Comparison of ENCODE assay signal across 8 cellular contexts in the genomic region with DNA sequence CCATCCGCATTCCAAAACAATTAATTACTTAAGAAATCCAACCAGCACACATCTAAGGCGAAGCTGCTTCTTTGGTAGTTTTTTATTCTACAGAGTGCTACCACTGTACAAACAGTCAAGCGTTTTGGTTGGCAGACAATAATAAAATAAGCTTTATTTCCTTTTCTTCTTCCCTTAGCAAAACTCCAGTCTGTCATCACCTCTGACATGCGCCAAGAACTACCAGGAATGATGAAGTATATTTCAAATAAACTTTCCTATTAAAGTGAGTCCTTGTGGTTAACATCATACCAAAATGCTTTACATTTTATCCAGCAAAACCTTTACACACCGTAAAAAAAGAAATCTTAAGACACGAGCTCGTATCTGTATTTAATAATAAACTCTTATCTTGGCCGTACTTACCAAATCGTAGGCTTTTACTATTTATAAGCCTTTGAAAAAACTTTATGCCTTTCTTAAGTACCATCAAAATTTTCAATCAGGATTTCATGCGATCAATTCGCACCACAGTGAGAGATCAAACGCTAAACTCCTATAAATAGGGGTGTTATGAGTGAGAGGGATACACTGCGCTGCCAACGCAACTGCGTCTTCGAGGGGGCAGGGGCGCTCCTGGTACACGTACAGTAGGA. TPM values are rescaled to one million over a fixed set of nuclear protein-coding genes. Genes with fewer than 3 reads are reported as not detected.
DNase-seq lines count a peak whose midpoint lies in the region; ATAC-seq and TF ChIP-seq lines count a peak whose summit lies in the region.

No MANE protein-coding gene starts in this region.

- H3K36me3 ChIP-seq in OCI-LY7 (ENCODE audit: insufficient read depth, low read length) (peaks cover 50% of the 10 kb centered on the region), mucosa of rectum (ENCODE audit: control insufficient read depth in 2 of 2, insufficient read depth in 2 of 2, low read length in 2 of 2) (no peaks in the 10 kb centered on the region), vagina (no peaks in the 10 kb centered on the region)

- H3K9me3 ChIP-seq in OCI-LY7 (ENCODE audit: low read length), result no peaks in the 10 kb centered on the region
- no peaks in the 10 kb centered on the region for H3K9me3 ChIP-seq in mucosa of rectum (ENCODE audit: control insufficient read depth in 2 of 2, low read length in 2 of 2)
- H3K9me3 ChIP-seq in vagina, result no peaks in the 10 kb centered on the region

- no peak overlapping the region for H2AFZ ChIP-seq in OCI-LY7 (ENCODE audit: low read length)

- peaks cover 37% of the 10 kb centered on the region for H4K20me1 ChIP-seq in OCI-LY7 (ENCODE audit: insufficient read depth, low read length)

- H3K27me3 ChIP-seq in mucosa of rectum (ENCODE audit: control insufficient read depth in 2 of 2, insufficient read depth in 2 of 2, low read length in 2 of 2) (no peaks in the 10 kb centered on the region), vagina (no peaks in the 10 kb centered on the region)

- peaks cover 58% of the 10 kb centered on the region for H3K79me2 ChIP-seq in OCI-LY7 (ENCODE audit: insufficient read depth, low read depth, low read length)

- CTCF ChIA-PET in OCI-LY7 (lab: Charles Lee; ENCODE audit: unreplicated experiment), result interaction anchor here (0.8 to 1.1 kb wide), 6 partner anchors 10 to 132 kb away, joined by 3 to 4 read pairs (median 4); no protein-coding TSS in a partner anchor

- DNase-seq in DMS 273 (lab: John Stamatoyannopoulos, UW; ENCODE audit: unreplicated experiment), result peak; percentile 30
- no peak for DNase-seq in DMS 273 treated with DMSO at 0.1 percent for 48 hours (lab: John Stamatoyannopoulos, UW)
- no peak for DNase-seq in OCI-LY7 (ENCODE audit: low spot score)
- peak; percentile 30 to 80 for DNase-seq in dermis microvascular lymphatic vessel endothelial cell (ENCODE audit: low read depth in 2 of 2)
- DNase-seq in vagina (ENCODE audit: extremely low spot score in 2 of 2), result no peak

- TF ChIP-seq POLR2A in vagina (IDR thresholded peaks at IDR 0.05), result no peak

- TF ChIP-seq CTCF in OCI-LY7 (conservative IDR thresholded peaks at IDR 0.05; ENCODE audit: low read length), result no peak; the same call in 1 of the 2 replicates
- no peak for TF ChIP-seq CTCF in vagina (IDR thresholded peaks at IDR 0.05)

- H3K4me2 ChIP-seq in OCI-LY7 (ENCODE audit: low read length), result peak overlapping the region; percentile 94

- ATAC-seq in HG03135 (IDR thresholded peaks at IDR 0.05; ENCODE audit: unreplicated experiment), result no peak
- no peak for ATAC-seq in HG03159 (IDR thresholded peaks at IDR 0.05; ENCODE audit: unreplicated experiment)

- H3K4me3 ChIP-seq in OCI-LY7 (ENCODE audit: low read depth, low read length, poor library complexity, severe bottlenecking) (peak overlapping the region; percentile 88), mucosa of rectum (ENCODE audit: low read length in 2 of 2) (peak overlapping the region; percentile 84 to 94), vagina (peak overlapping the region; percentile 87 to 95)

- H3K9ac ChIP-seq in mucosa of rectum (ENCODE audit: low read depth in 1 of 2, low read length in 2 of 2), result peak overlapping the region; percentile 91 to 97

- POLR2A ChIA-PET in OCI-LY7 (lab: Charles Lee), result interaction anchor here (0.5 to 3.0 kb wide), 12 partner anchors 9 to 1418 kb away, joined by 3 to 14 read pairs (median 4); no protein-coding TSS in a partner anchor

- intact Hi-C loops in OCI-LY7 (cut with micrococcal nuclease; ENCODE audit: unreplicated experiment), result loop anchor here (1.0 to 2.0 kb wide), 5 partner anchors 43 to 227 kb away; partner anchors contain the start of gene HNRNPLL
- intact Hi-C loops in vagina (cut with DNase I), result no loop called here

- peaks cover 68% of the 10 kb centered on the region for H3K4me1 ChIP-seq in OCI-LY7 (ENCODE audit: insufficient read depth, low read length, poor library complexity, severe bottlenecking)
- H3K4me1 ChIP-seq in mucosa of rectum (ENCODE audit: control insufficient read depth in 2 of 2, insufficient read depth in 2 of 2, low read length in 2 of 2), result peaks cover 6 to 10% of the 10 kb centered on the region in 2 donors
- peaks cover 56% of the 10 kb centered on the region for H3K4me1 ChIP-seq in vagina

- BruUV-seq in OCI-LY7 (replicated peaks; lab: Mats Ljungman, UMichigan), result no TSS peak

- no peaks in the 10 kb centered on the region for H3K9me2 ChIP-seq in OCI-LY7 (ENCODE audit: insufficient read depth, low read length)

- H3K27ac ChIP-seq in OCI-LY7 (ENCODE audit: low read depth, low read length, poor library complexity, severe bottlenecking), result peak overlapping the region; percentile 69
- H3K27ac ChIP-seq in mucosa of rectum (ENCODE audit: low read depth in 2 of 2, low read length in 2 of 2), result peak overlapping the region; percentile 97 to 98
- peak overlapping the region; percentile 99 for H3K27ac ChIP-seq in vagina

RNA-seq across cellular contexts. Expression of gene ATL2, which starts 1.2 kb away (rescaled TPM):
- total RNA-seq in OCI-LY7 (2014; rRNA removed; shearing (Covaris generic)), result 142 and 166 TPM in 2 replicates
- total RNA-seq in OCI-LY7 (2022) (135 and 148 TPM in 2 replicates), dermis microvascular lymphatic vessel endothelial cell (47.0 and 52.6 TPM in 2 replicates), vagina (156 TPM)

Comparison
In these comparisons a context has a peak if more than half of its experiments do, and no peak if none do; other contexts are left out.
1. DNase-seq: peak in DMS 273 (single experiment) and dermis microvascular lymphatic vessel endothelial cell (2 of 2); none in DMS 273 treated with DMSO at 0.1 percent for 48 hours (single experiment), OCI-LY7 (single experiment) and vagina (0 of 2).
2. Peak in every context shown above with its lines, with median percentiles within 50 percentile points of each other: H3K27ac ChIP-seq and H3K4me3 ChIP-seq.